Comparison of ENCODE assay signal across 2 cellular contexts in the genomic region with DNA sequence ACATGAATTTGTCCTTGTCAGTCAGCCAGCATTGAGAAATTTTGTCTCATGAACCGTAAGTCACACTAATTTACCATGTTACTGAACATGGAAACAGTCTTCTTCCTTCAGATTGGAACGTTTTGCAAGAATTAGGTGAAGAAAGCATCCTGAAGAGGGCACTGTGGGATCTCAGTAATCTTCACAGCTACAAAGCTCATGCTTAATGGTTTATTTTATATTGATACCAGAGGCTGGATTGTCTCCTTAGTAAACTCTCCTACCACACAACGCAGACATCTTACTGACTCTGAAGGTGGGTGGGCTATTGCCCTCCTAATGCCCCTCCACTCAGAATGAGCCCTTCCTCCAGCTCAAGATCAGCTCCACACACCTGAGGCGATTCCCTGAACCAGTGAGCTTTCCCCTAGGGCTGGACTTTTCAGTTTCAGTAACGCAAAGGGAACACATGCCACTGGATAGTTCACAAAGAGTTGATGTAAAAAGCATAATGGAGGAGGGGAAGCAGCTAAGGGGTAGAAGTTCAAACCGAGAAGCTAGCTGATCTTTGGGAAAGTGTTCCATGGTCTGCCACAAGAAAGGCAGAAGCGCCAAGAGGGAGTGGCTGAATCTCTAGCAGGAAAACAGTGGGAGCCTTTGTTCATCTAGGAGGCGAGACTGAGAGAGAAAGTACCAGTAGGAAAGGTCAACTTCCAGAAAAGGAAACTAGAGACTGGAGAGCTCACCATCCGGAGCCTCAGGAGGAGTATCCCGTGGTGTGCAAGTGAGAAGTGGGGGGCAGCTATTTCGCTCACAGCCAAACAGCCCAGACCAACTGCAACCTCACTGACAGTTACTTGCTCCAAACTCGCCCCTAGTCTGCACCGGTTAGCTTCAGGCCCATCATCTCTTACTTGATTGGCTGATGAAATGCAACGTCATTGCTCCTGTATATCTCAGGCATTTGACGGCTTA.
TF ChIP-seq lines count a peak whose summit lies in the region.

Gene SLC9C1, minus strand, starts transcription at position 849 of the 954 bp plus-strand sequence. CDS start 7,425 bp downstream, outside the sequence.

TF ChIP-seq in GM23338, 12 proteins besides CTCF, POLR2A, EP300 and RAD21 (continued from another document):
- TF ChIP-seq ZNF462 (CRISPR knock-in tag; IDR thresholded peaks at IDR 0.05) (0 out of 2 replicates have a peak, but pooled peaks have one; percentile 15), STAT1 (IDR thresholded peaks at IDR 0.05; ENCODE audit: unreplicated experiment) (no peak), ETS1 (IDR thresholded peaks at IDR 0.05) (0 out of 2 replicates have a peak, but pooled peaks have one; percentile 5), JUNB (IDR thresholded peaks at IDR 0.05; ENCODE audit: unreplicated experiment) (no peak)

TF ChIP-seq in SK-N-SH treated with all-trans-retinoic acid at 6 μM for 48 hours, 23 proteins besides CTCF, POLR2A, EP300 and RAD21 (continued from another document):
- TF ChIP-seq CSRNP3 (CRISPR knock-in tag; IDR thresholded peaks at IDR 0.05) (no peak), CSDC2 (CRISPR knock-in tag; IDR thresholded peaks at IDR 0.05) (no peak), ZNF70 (CRISPR knock-in tag; IDR thresholded peaks at IDR 0.05) (no peak), ZNF565 (CRISPR knock-in tag; conservative IDR thresholded peaks at IDR 0.05; ENCODE audit: low read depth) (no peak), TSHZ2 (CRISPR knock-in tag; IDR thresholded peaks at IDR 0.05) (no peak), SNAI2 (CRISPR knock-in tag; IDR thresholded peaks at IDR 0.05) (no peak), ZNF8 (CRISPR knock-in tag; IDR thresholded peaks at IDR 0.05) (no peak), TCF4 (CRISPR knock-in tag; IDR thresholded peaks at IDR 0.05; ENCODE audit: borderline replicate concordance) (no peak), POU6F1 (CRISPR knock-in tag; IDR thresholded peaks at IDR 0.05; ENCODE audit: borderline replicate concordance, low read depth) (no peak)
